In genomic region chr6:135521431-135521830, GRCh38 we compare ENCODE assay signal across 10 cellular contexts.
"Had no signal": no experiment of that assay in that cellular context is flagged by ENCODE, and none has a peak within 500 bp of the region (broad histone marks: within the 10 kb centered on the region; RNA-seq: fewer than 3 reads in every experiment).

No MANE protein-coding gene starts in this region.

- H3K9me3 ChIP-seq: pancreas, thyroid gland had no signal

- H3K36me3 ChIP-seq: neural progenitor cell, pancreas, thyroid gland, uterus had no signal

- H3K4me2 ChIP-seq: neural progenitor cell had no signal

- H3K27me3 ChIP-seq: neural progenitor cell, pancreas, thyroid gland, uterus had no signal

- H3K4me3 ChIP-seq: neural progenitor cell, pancreas, thyroid gland, uterus had no signal

- DNase-seq: activated CD4-positive, alpha-beta memory T cell treated with anti-CD3 and anti-CD28 coated beads, Interleukin-2, amount 10 ng/mL, durations not matched to agents 7 days and 5 days; activated gamma-delta T cell treated with Interleukin-2 at 50 U/mL for 16 hours; activated naive CD8-positive, alpha-beta T cell treated with anti-CD3 and anti-CD28 coated beads for 36 hours; activated T-cell treated with anti-CD3 and anti-CD28 coated beads, Interleukin-2, amount 50 U/mL, for 48 hours; anterior cingulate cortex; effector CD8-positive, alpha-beta T cell; pancreas; thyroid gland; uterus had no signal

- H3K4me1 ChIP-seq: neural progenitor cell, thyroid gland, uterus had no signal

- H2AFZ ChIP-seq: neural progenitor cell had no signal

- H3K9ac ChIP-seq: neural progenitor cell had no signal

- H3K27ac ChIP-seq: neural progenitor cell, pancreas, thyroid gland, uterus had no signal
